Comparison of ENCODE assay signal across 12 cellular contexts in genomic region chr7:157694389-157694665, GRCh38.
"Had no signal": no experiment of that assay in that cellular context is flagged by ENCODE, and none has a peak within 500 bp of the region (broad histone marks: within the 10 kb centered on the region; RNA-seq: fewer than 3 reads in every experiment).

No MANE protein-coding gene starts in this region.

- H3K36me3 Mint-ChIP-seq: immature natural killer cell had no signal

- H3K4me3 ChIP-seq: right lobe of liver had no signal

- H3K4me1 ChIP-seq: right lobe of liver had no signal

- ATAC-seq: activated naive CD4-positive, alpha-beta T cell treated with anti-CD3 and anti-CD28 coated beads, Interleukin-2, amount 50 U/mL, for 72 hours; right lobe of liver had no signal

- H3K9me3 Mint-ChIP-seq: activated naive CD4-positive, alpha-beta T cell treated with anti-CD3 and anti-CD28 coated beads, Interleukin-2, amount 50 U/mL, for 72 hours; immature natural killer cell had no signal

- H3K27ac Mint-ChIP-seq: activated naive CD4-positive, alpha-beta T cell treated with anti-CD3 and anti-CD28 coated beads, Interleukin-2, amount 50 U/mL, for 72 hours; immature natural killer cell had no signal

- H3K36me3 ChIP-seq: esophagus muscularis mucosa, neutrophil, right lobe of liver, WERI-Rb-1 had no signal

- H3K27ac ChIP-seq: esophagus muscularis mucosa, neutrophil, right lobe of liver, WERI-Rb-1 had no signal

- H3K9me3 ChIP-seq: esophagus muscularis mucosa, neutrophil, right lobe of liver had no signal

- DNase-seq: activated CD4-positive, alpha-beta T cell treated with anti-CD3 and anti-CD28 coated beads for 48 hours; activated effector memory CD4-positive, alpha-beta T cell treated with Interleukin-2 at 50 U/mL for 16 hours; immature natural killer cell; left colon; right lobe of liver; SIG-M5; T1000; trophoblast cell; WERI-Rb-1 had no signal
